ENCODE assay signal across 19 cellular contexts in the genomic region with DNA sequence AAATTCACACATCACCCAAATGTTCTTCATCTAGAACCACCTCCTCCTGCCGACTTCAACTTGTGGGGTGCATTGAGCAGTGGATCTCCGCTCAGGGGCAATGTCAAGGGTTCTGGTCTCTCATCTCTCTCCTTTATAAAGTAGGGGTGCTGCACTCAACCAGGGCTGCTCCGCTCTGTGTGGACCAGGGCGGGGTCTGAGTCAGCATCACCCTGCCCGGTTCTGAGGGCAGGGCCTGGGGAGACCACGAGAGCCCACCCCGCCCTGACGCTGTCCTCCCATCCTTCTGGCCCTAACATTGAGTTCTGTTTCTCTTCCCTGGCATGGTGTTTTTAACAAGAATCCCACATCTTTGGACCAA.
"Had no signal": no experiment of that assay in that cellular context is flagged by ENCODE, and none has a peak within 500 bp of the region (broad histone marks: within the 10 kb centered on the region; RNA-seq: fewer than 3 reads in every experiment).

No MANE protein-coding gene starts in this region.

- H3K27me3 ChIP-seq: gastrocnemius medialis, upper lobe of left lung, uterus had no signal

- H3K4me3 ChIP-seq: gastrocnemius medialis, heart right ventricle, lower lobe of right lung, suprapubic skin, tibial artery, upper lobe of left lung, uterus had no signal

- DNase-seq: cerebellar nuclear complex; dermis blood vessel endothelial cell; gastrocnemius medialis; heart right ventricle; naive thymus-derived CD4-positive, alpha-beta T cell; nephron progenitor cell; small intestine; stimulated activated CD4-positive, alpha-beta T cell treated with anti-CD3 and anti-CD28 coated beads, Interleukin-2, amount 100 ng/mL, for 48 hours; stimulated activated CD8-positive, alpha-beta memory T cell treated with anti-CD3 and anti-CD28 coated beads, Interleukin-4, amount 100 ng/mL, for 48 hours; stimulated activated naive CD8-positive, alpha-beta T cell treated with anti-CD3 and anti-CD28 coated beads, Interleukin-15, Interleukin-2, amounts not matched to agents 100 U/mL and 50 U/mL, for 24 hours; uterus had no signal

- H3K4me1 ChIP-seq: gastrocnemius medialis, heart right ventricle, lower lobe of right lung, suprapubic skin, tibial artery, upper lobe of left lung, uterus had no signal

- H3K4me3 Mint-ChIP-seq: memory B cell; naive thymus-derived CD4-positive, alpha-beta T cell; nephron progenitor cell; stimulated activated effector memory CD8-positive, alpha-beta T cell treated with anti-CD3 and anti-CD28 coated beads, Interleukin-12 subunit alpha, Interleukin-12 subunit beta, amount 100 ng/mL, for 72 hours had no signal

- H3K27ac ChIP-seq: gastrocnemius medialis, heart right ventricle, lower lobe of right lung, suprapubic skin, tibial artery, upper lobe of left lung, uterus had no signal

- H3K4me1 Mint-ChIP-seq: memory B cell, nephron progenitor cell had no signal

- ATAC-seq: gastrocnemius medialis; heart right ventricle; left lobe of liver; lower lobe of right lung; naive thymus-derived CD4-positive, alpha-beta T cell; right cardiac atrium; stimulated activated effector memory CD8-positive, alpha-beta T cell treated with anti-CD3 and anti-CD28 coated beads, Interleukin-12 subunit alpha, Interleukin-12 subunit beta, amount 100 ng/mL, for 72 hours; stimulated activated naive CD8-positive, alpha-beta T cell treated with anti-CD3 and anti-CD28 coated beads, Interleukin-15, Interleukin-2, amounts not matched to agents 100 U/mL and 50 U/mL, for 24 hours had no signal

- H3K9me3 ChIP-seq: gastrocnemius medialis, lower lobe of right lung, suprapubic skin, tibial artery, upper lobe of left lung, uterus had no signal

- H3K27ac Mint-ChIP-seq: memory B cell; naive thymus-derived CD4-positive, alpha-beta T cell; nephron progenitor cell; stimulated activated effector memory CD8-positive, alpha-beta T cell treated with anti-CD3 and anti-CD28 coated beads, Interleukin-12 subunit alpha, Interleukin-12 subunit beta, amount 100 ng/mL, for 72 hours had no signal

- H3K9me3 Mint-ChIP-seq: memory B cell; nephron progenitor cell; stimulated activated effector memory CD8-positive, alpha-beta T cell treated with anti-CD3 and anti-CD28 coated beads, Interleukin-12 subunit alpha, Interleukin-12 subunit beta, amount 100 ng/mL, for 72 hours had no signal

- H3K36me3 Mint-ChIP-seq: memory B cell; naive thymus-derived CD4-positive, alpha-beta T cell; stimulated activated effector memory CD8-positive, alpha-beta T cell treated with anti-CD3 and anti-CD28 coated beads, Interleukin-12 subunit alpha, Interleukin-12 subunit beta, amount 100 ng/mL, for 72 hours had no signal

- H3K36me3 ChIP-seq: gastrocnemius medialis, heart right ventricle, lower lobe of right lung, suprapubic skin, tibial artery, upper lobe of left lung, uterus had no signal
